ENCODE assay signal across 21 cellular contexts in genomic region chr11:8739309-8739793, GRCh38. TPM values are rescaled to one million over a fixed set of nuclear protein-coding genes. Genes with fewer than 3 reads are reported as not detected.
DNase-seq lines count a peak whose midpoint lies in the region; ATAC-seq and TF ChIP-seq lines count a peak whose summit lies in the region.
"Had no signal": no experiment of that assay in that cellular context is flagged by ENCODE, and none has a peak within 500 bp of the region (broad histone marks: within the 10 kb centered on the region; RNA-seq: fewer than 3 reads in every experiment).

No MANE protein-coding gene starts in this region.

- H3K36me3 ChIP-seq in IMR-90 (ENCODE audit: control insufficient read depth, insufficient read depth, low read length) (peaks cover 30% of the 10 kb centered on the region), sigmoid colon (peaks cover 0 to 17% (median 2%) of the 10 kb centered on the region in 4 donors)
- H3K36me3 ChIP-seq in CD8-positive, alpha-beta T cell (ENCODE audit: insufficient read depth, low read length): no peaks in the 10 kb centered on the region
- H3K36me3 ChIP-seq: SJSA1, vagina had no signal

- H3K9me1 ChIP-seq in IMR-90 (ENCODE audit: insufficient read depth, low read length): peaks cover 21% of the 10 kb centered on the region

- no peak overlapping the region for H3K23ac ChIP-seq in IMR-90 (ENCODE audit: low read depth, low read length)

- WGBS in IMR-90 (ENCODE audit: extremely low coverage in 2 of 2, insufficient read length in 1 of 2), 2 experiments: no CpG with 5 or more reads among the region's 2 CpGs
- WGBS in sigmoid colon, 2 donors: 40 to 78% methylated on average over 2 of the region's 2 CpGs

- peaks cover 47 to 77% of the 10 kb centered on the region in 2 experiments for H3K79me1 ChIP-seq in IMR-90 (ENCODE audit: low read depth in 1 of 2, low read length in 2 of 2)

- H3K4me1 ChIP-seq in IMR-90 (ENCODE audit: control insufficient read depth, insufficient read depth, low read length): peaks cover 4% of the 10 kb centered on the region
- peaks cover 0 to 48% (median 41%) of the 10 kb centered on the region in 4 donors for H3K4me1 ChIP-seq in sigmoid colon
- no peaks in the 10 kb centered on the region for H3K4me1 ChIP-seq in CD8-positive, alpha-beta T cell (ENCODE audit: insufficient read depth, low read length)
- H3K4me1 ChIP-seq: SJSA1 had no signal

- ATAC-seq in IMR-90 (ENCODE audit: low read depth) (peak; percentile 63), GM18909 (IDR thresholded peaks at IDR 0.05; ENCODE audit: poor library complexity, unreplicated experiment) (no peak)
- no peak for ATAC-seq in CD8-positive, alpha-beta T cell
- ATAC-seq: T-helper 17 cell had no signal

- TF ChIP-seq POLR2A in IMR-90 (IDR thresholded peaks at IDR 0.05; ENCODE audit: low read depth, low read length): no peak
- no peak for TF ChIP-seq POLR2A in sigmoid colon (IDR thresholded peaks at IDR 0.05)

- TF ChIP-seq CTCF in IMR-90 (conservative IDR thresholded peaks at IDR 0.05; ENCODE audit: low read depth, low read length): no peak
- no peak for TF ChIP-seq CTCF in sigmoid colon (IDR thresholded peaks at IDR 0.05)
- no peak for TF ChIP-seq CTCF in CD8-positive, alpha-beta T cell (IDR thresholded peaks at IDR 0.05)

- H2AFZ ChIP-seq in IMR-90 (replicated peaks; ENCODE audit: low read length, poor library complexity): no peak overlapping the region

- 0 out of 2 replicates have a peak overlapping the region, but pooled peaks have one; percentile 9 for H3K14ac ChIP-seq in IMR-90 (replicated peaks; ENCODE audit: low read depth, low read length)

- no peak overlapping the region for H3K4me3 ChIP-seq in IMR-90 (ENCODE audit: insufficient read depth, low read depth, low read length)
- no peak overlapping the region for H3K4me3 ChIP-seq in sigmoid colon
- H3K4me3 ChIP-seq in CD8-positive, alpha-beta T cell (ENCODE audit: low read depth, low read length): no peak overlapping the region
- H3K4me3 ChIP-seq: SJSA1, vagina had no signal

- H2BK120ac ChIP-seq in IMR-90 (ENCODE audit: low read depth, low read length): no peak overlapping the region

- POLR2A ChIA-PET in IMR-90 (lab: Charles Lee; ENCODE audit: unreplicated experiment): no interaction called here
- POLR2A ChIA-PET in CD8-positive, alpha-beta T cell (lab: Charles Lee): no interaction called here

- no peak for TF ChIP-seq RAD21 in IMR-90 (IDR thresholded peaks at IDR 0.05; ENCODE audit: low read length)

- no peak overlapping the region for H2BK15ac ChIP-seq in IMR-90 (ENCODE audit: low read depth, low read length)

- no peak overlapping the region for H2BK5ac ChIP-seq in IMR-90 (ENCODE audit: low read depth, low read length, poor library complexity, severe bottlenecking)

- BruUV-seq in IMR-90 (replicated peaks; lab: Mats Ljungman, UMichigan): no TSS peak

- no peaks in the 10 kb centered on the region for H3K9me3 Mint-ChIP-seq in CD8-positive, alpha-beta T cell
- H3K9me3 Mint-ChIP-seq: activated T-helper 2 cell treated with anti-CD3 and anti-CD28 coated beads, Interferon-gamma antibody, Interleukin-2, Interleukin-4, amounts not matched to agents 10 μg/mL and 5 μg/mL and 100 μg/mL, durations not matched to agents 14 hours and 24 hours and 36 hours; CD14-positive monocyte; H9 had no signal

- H3K27ac Mint-ChIP-seq in CD8-positive, alpha-beta T cell: no peak overlapping the region
- H3K27ac Mint-ChIP-seq: activated naive CD8-positive, alpha-beta T cell; activated T-helper 2 cell treated with anti-CD3 and anti-CD28 coated beads, Interferon-gamma antibody, Interleukin-2, Interleukin-4, amounts not matched to agents 10 μg/mL and 5 μg/mL and 100 μg/mL, durations not matched to agents 14 hours and 24 hours and 36 hours; CD14-positive monocyte; H9; T-helper 17 cell had no signal

- H3K9ac ChIP-seq in IMR-90 (ENCODE audit: low read depth, low read length): no peak overlapping the region

- in situ Hi-C loops in IMR-90 (cut with MboI; ENCODE audit: low sequenced_read_pairs): no loop called here

- no peak overlapping the region; the same call in 1 of the 2 replicates for H3K4ac ChIP-seq in IMR-90 (ENCODE audit: low read depth, low read length)

- H2BK20ac ChIP-seq in IMR-90 (ENCODE audit: low read depth, low read length): no peak overlapping the region

- peak overlapping the region; percentile 42; the same call in 1 of the 2 replicates for H4K5ac ChIP-seq in IMR-90 (ENCODE audit: low read depth, low read length)

- DNase-seq in IMR-90 (no peak), SHP77 (lab: John Stamatoyannopoulos, UW) (peak; percentile 33 to 52), cardiac septum (ENCODE audit: low spot score) (peak; percentile 58), sigmoid colon (peak; percentile 61), NCI-H1092 (lab: John Stamatoyannopoulos, UW) (no peak)
- DNase-seq in CD8-positive, alpha-beta T cell: no peak
- DNase-seq: activated CD4-positive, alpha-beta T cell treated with anti-CD3 and anti-CD28 coated beads, Interleukin-2, amount 50 U/mL, for 1 hour; effector CD4-positive, alpha-beta T cell; erythroblast; H9; kidney; mammary epithelial cell; MM.1S; T-helper 17 cell; WERI-Rb-1 had no signal

- no peak overlapping the region for H3K18ac ChIP-seq in IMR-90 (ENCODE audit: low read depth, low read length)

- H3K27me3 Mint-ChIP-seq in CD8-positive, alpha-beta T cell (ENCODE audit: low read depth): no peaks in the 10 kb centered on the region
- H3K27me3 Mint-ChIP-seq: activated naive CD8-positive, alpha-beta T cell had no signal

- H2AK9ac ChIP-seq in IMR-90 (replicated peaks; ENCODE audit: low read depth, low read length, poor library complexity): no peak overlapping the region

- H4K20me1 ChIP-seq in IMR-90 (ENCODE audit: insufficient read depth, low read length): peaks cover 12% of the 10 kb centered on the region

- peak in 2 of 4 donors; percentile 31 to 32 for TF ChIP-seq EP300 in sigmoid colon (IDR thresholded peaks at IDR 0.05)

- dilution Hi-C loops in IMR-90 (cut with HindIII; ENCODE audit: low sequenced_read_pairs, unreplicated experiment): no loop called here

- 0 out of 2 replicates have a peak overlapping the region, but pooled peaks have one; percentile 25 for H3K27ac ChIP-seq in IMR-90 (ENCODE audit: insufficient read depth, low read length)
- peak overlapping the region; percentile 8 to 69 (median 51) for H3K27ac ChIP-seq in sigmoid colon
- H3K27ac ChIP-seq in CD8-positive, alpha-beta T cell (ENCODE audit: low read depth, low read length): no peak overlapping the region
- H3K27ac ChIP-seq: SJSA1, vagina, WERI-Rb-1 had no signal

- peak overlapping the region; percentile 46; the same call in 1 of the 2 replicates for H4K91ac ChIP-seq in IMR-90 (ENCODE audit: insufficient read depth, low read depth, low read length)

- peak overlapping the region in 1 of 2 experiments; percentile 1; a peak in 1 of 4 replicates for H4K8ac ChIP-seq in IMR-90 (ENCODE audit: low read depth in 2 of 2, low read length in 2 of 2)

- H3K4me2 ChIP-seq in IMR-90 (ENCODE audit: low read depth, low read length): 0 out of 2 replicates have a peak overlapping the region, but pooled peaks have one; percentile 15

- CTCF ChIA-PET in IMR-90 (lab: Yijun Ruan, JAX): no interaction called here
- CTCF ChIA-PET in CD8-positive, alpha-beta T cell (lab: Charles Lee): no interaction called here

- H3K27me3 ChIP-seq in IMR-90 (ENCODE audit: control insufficient read depth, insufficient read depth, low read length): no peaks in the 10 kb centered on the region
- H3K27me3 ChIP-seq in sigmoid colon: no peaks in the 10 kb centered on the region
- no peaks in the 10 kb centered on the region for H3K27me3 ChIP-seq in CD8-positive, alpha-beta T cell (ENCODE audit: insufficient read depth, low read length)
- H3K27me3 ChIP-seq: SJSA1, vagina had no signal

- H3K56ac ChIP-seq in IMR-90 (ENCODE audit: extremely low read depth, insufficient read depth, low read length): no peak overlapping the region

- H3K4me1 Mint-ChIP-seq in CD8-positive, alpha-beta T cell (ENCODE audit: low read depth): no peaks in the 10 kb centered on the region
- H3K4me1 Mint-ChIP-seq: T-helper 17 cell had no signal

- no peak overlapping the region for H3K4me3 Mint-ChIP-seq in CD8-positive, alpha-beta T cell
- H3K4me3 Mint-ChIP-seq: activated naive CD8-positive, alpha-beta T cell; CD14-positive monocyte; H9; T-helper 17 cell had no signal

- no peaks in the 10 kb centered on the region for H3K36me3 Mint-ChIP-seq in CD8-positive, alpha-beta T cell
- H3K36me3 Mint-ChIP-seq: activated naive CD8-positive, alpha-beta T cell; CD14-positive monocyte had no signal

- no peak overlapping the region for H2AK5ac ChIP-seq in IMR-90 (ENCODE audit: low read depth, low read length)

- intact Hi-C loops in IMR-90 (cut with micrococcal nuclease) (no loop called here), cardiac septum (cut with DNase I) (no loop called here), sigmoid colon (cut with DNase I) (no loop called here)
- intact Hi-C loops in CD8-positive, alpha-beta T cell (cut with DNase I, micrococcal nuclease): no loop called here

- H3K9me3 ChIP-seq in IMR-90 (ENCODE audit: control insufficient read depth, insufficient read depth, low read length) (no peaks in the 10 kb centered on the region), sigmoid colon (no peaks in the 10 kb centered on the region)
- H3K9me3 ChIP-seq in CD8-positive, alpha-beta T cell (ENCODE audit: low read length): no peaks in the 10 kb centered on the region
- H3K9me3 ChIP-seq: SJSA1, vagina had no signal

TF ChIP-seq in IMR-90, 13 proteins besides CTCF, POLR2A, EP300 and RAD21 (continues in another document):
- TF ChIP-seq MXI1 (IDR thresholded peaks at IDR 0.05; ENCODE audit: borderline replicate concordance, low read depth, low read length) (no peak), BHLHE40 (IDR thresholded peaks at IDR 0.05; ENCODE audit: low read depth, low read length) (no peak), CEBPB (IDR thresholded peaks at IDR 0.05; ENCODE audit: low read depth, low read length) (no peak), CHD1 (IDR thresholded peaks at IDR 0.05; ENCODE audit: low read depth, low read length) (no peak), RCOR1 (IDR thresholded peaks at IDR 0.05; ENCODE audit: insufficient replicate concordance, low read length) (no peak)

RNA-seq across cellular contexts. Expression of gene RPL27A, which starts 56.8 kb away (rescaled TPM):
- total RNA-seq in IMR-90 (2012; rRNA removed) (451 and 786 TPM in 2 replicates), cardiac septum (462 TPM), sigmoid colon (1,000 to 10,000 TPM; 1,472 to 2,262 (median 1,872) TPM)
- polyA plus RNA-seq in IMR-90 (2012; rRNA removed) (849 and 1,003 TPM in 2 replicates), sigmoid colon (1,000 to 10,000 TPM; 3,631 to 4,200 (median 4,078) TPM)
- polyA plus RNA-seq in IMR-90 (2012; cell fraction: cytosol; rRNA removed): 588 and 616 TPM in 2 replicates
- 179 and 302 TPM in 2 replicates for polyA plus RNA-seq in IMR-90 (2012; cell fraction: nucleus; rRNA removed; ENCODE audit: low replicate concordance)
- total RNA-seq in CD8-positive, alpha-beta T cell: 1,000 to 10,000 TPM; 1,595 to 1,676 TPM

RNA-seq across cellular contexts. Expression of gene TRIM66, which starts 56.9 kb away (rescaled TPM):
- 3.9 and 5.0 TPM in 2 replicates for total RNA-seq in IMR-90 (2012; rRNA removed)
- 4.1 and 4.4 TPM in 2 replicates for polyA plus RNA-seq in IMR-90 (2012; rRNA removed)
- 1.6 and 3.7 TPM in 2 replicates for polyA plus RNA-seq in IMR-90 (2012; cell fraction: cytosol; rRNA removed)
- 23.4 and 26.7 TPM in 2 replicates for polyA plus RNA-seq in IMR-90 (2012; cell fraction: nucleus; rRNA removed; ENCODE audit: low replicate concordance)
- 3.0 TPM for total RNA-seq in cardiac septum
- total RNA-seq in sigmoid colon: 10 to 100 TPM in 2 of 4 donors, 1 to 10 TPM in 2; 1.8 to 24.4 (median 10.2) TPM
- 1 to 10 TPM in 2 of 3 donors, under 1 TPM in 1; 0.60 to 4.9 (median 2.3) TPM for polyA plus RNA-seq in sigmoid colon
- total RNA-seq in CD8-positive, alpha-beta T cell: 1 to 10 TPM; 8.6 to 9.1 TPM

Comparison
In these comparisons a context has a peak if more than half of its experiments do, and no peak if none do; other contexts are left out.
1. DNase-seq: peak in SHP77 (2 of 2), cardiac septum (single experiment) and sigmoid colon (single experiment); none in IMR-90 (single experiment), CD8-positive, alpha-beta T cell (0 of 7) and NCI-H1092 (single experiment).